26 cellular contexts compared by ENCODE assay signal in the genomic region with DNA sequence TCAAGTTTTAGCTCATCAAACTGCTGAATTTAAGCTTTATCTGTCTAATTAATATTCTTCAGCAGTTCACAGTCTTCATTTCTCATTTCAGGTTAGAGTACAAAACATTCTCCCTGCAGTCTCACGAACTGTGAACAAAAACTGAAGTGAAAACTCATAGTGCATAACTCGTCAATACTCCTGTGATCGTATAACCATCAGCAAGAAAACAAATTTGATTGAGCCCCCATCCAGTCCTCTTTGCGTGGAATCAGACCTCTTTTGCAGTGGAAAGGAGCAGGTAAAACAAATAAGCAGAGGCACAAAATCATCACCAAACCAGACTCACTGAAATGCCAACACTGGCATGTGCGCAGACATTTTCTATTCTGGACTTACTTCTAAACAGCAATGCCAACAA. TPM values are rescaled to one million over a fixed set of nuclear protein-coding genes. Genes with fewer than 3 reads are reported as not detected.
DNase-seq lines count a peak whose midpoint lies in the region; ATAC-seq, FAIRE-seq and TF ChIP-seq lines count a peak whose summit lies in the region.
"Had no signal": no experiment of that assay in that cellular context is flagged by ENCODE, and none has a peak within 500 bp of the region (broad histone marks: within the 10 kb centered on the region; RNA-seq: fewer than 3 reads in every experiment).

No MANE protein-coding gene starts in this region.

- H4K20me1 ChIP-seq in KMS-11 (ENCODE audit: insufficient read depth) = no peaks in the 10 kb centered on the region

- H3K4me1 ChIP-seq in KMS-11 (ENCODE audit: low read depth, poor library complexity, severe bottlenecking) (peaks cover 61% of the 10 kb centered on the region), ascending aorta (no peaks in the 10 kb centered on the region)
- H3K4me1 ChIP-seq: Caco-2, Peyer's patch, SJCRH30 had no signal

- H3K27ac ChIP-seq in KMS-11 (peak overlapping the region; percentile 89; the same call in 1 of the 2 replicates), ascending aorta (no peak overlapping the region)
- H3K27ac ChIP-seq: GM23248, SJCRH30 had no signal

- H3K9me3 Mint-ChIP-seq in activated B cell treated with CpG ODN at 0.5 μM for 24 hours = no peaks in the 10 kb centered on the region

- no peaks in the 10 kb centered on the region for H3K36me3 Mint-ChIP-seq in activated B cell treated with CpG ODN at 0.5 μM for 24 hours (ENCODE audit: low read depth)
- H3K36me3 Mint-ChIP-seq: CD4-positive, alpha-beta memory T cell had no signal

- POLR2A ChIA-PET in activated B cell treated with CpG ODN at 0.5 μM for 24 hours (lab: Charles Lee) = no interaction called here

- H3K4me1 Mint-ChIP-seq in activated B cell treated with CpG ODN at 0.5 μM for 24 hours = peaks cover 27% of the 10 kb centered on the region
- H3K4me1 Mint-ChIP-seq: CD4-positive, alpha-beta memory T cell had no signal

- no peaks in the 10 kb centered on the region for H3K27me3 ChIP-seq in KMS-11 (ENCODE audit: insufficient read depth, low read depth)
- H3K27me3 ChIP-seq in ascending aorta = no peaks in the 10 kb centered on the region
- H3K27me3 ChIP-seq: Peyer's patch, SJCRH30 had no signal

- no peaks in the 10 kb centered on the region for H3K36me3 ChIP-seq in KMS-11 (ENCODE audit: insufficient read depth)
- no peaks in the 10 kb centered on the region for H3K36me3 ChIP-seq in ascending aorta
- H3K36me3 ChIP-seq: Peyer's patch, SJCRH30 had no signal

- no peaks in the 10 kb centered on the region for H3K79me2 ChIP-seq in KMS-11 (ENCODE audit: insufficient read depth, low read depth)

- H3K4me3 Mint-ChIP-seq in activated B cell treated with CpG ODN at 0.5 μM for 24 hours = no peak overlapping the region
- H3K4me3 Mint-ChIP-seq: CD4-positive, alpha-beta memory T cell had no signal

- H3K4me3 ChIP-seq in KMS-11 (IDR thresholded peaks at IDR 0.05; ENCODE audit: insufficient read depth, low read depth, low read length) (no peak overlapping the region), ascending aorta (no peak overlapping the region)
- H3K4me3 ChIP-seq: GM23248, Peyer's patch, SJCRH30 had no signal

- no peaks in the 10 kb centered on the region for H3K9me3 ChIP-seq in ascending aorta
- H3K9me3 ChIP-seq: Caco-2, Peyer's patch, SJCRH30 had no signal

- ATAC-seq in activated B cell treated with CpG ODN at 0.5 μM for 24 hours (ENCODE audit: low read depth) (no peak), HG02610 (IDR thresholded peaks at IDR 0.05; ENCODE audit: unreplicated experiment) (no peak)

- peak; percentile 42 for FAIRE-seq in GM12892 (lab: Jason Lieb, UNC)

- H3K9ac ChIP-seq in KMS-11 = no peak overlapping the region
- H3K9ac ChIP-seq: GM23248 had no signal

- TF ChIP-seq CTCF in KMS-11 (conservative IDR thresholded peaks at IDR 0.05; ENCODE audit: low read depth, low read length) (no peak), activated B cell treated with CpG ODN at 0.5 μM for 24 hours (IDR thresholded peaks at IDR 0.05) (no peak), ascending aorta (IDR thresholded peaks at IDR 0.05) (no peak)

- peak overlapping the region; percentile 69 for H3K27ac Mint-ChIP-seq in activated B cell treated with CpG ODN at 0.5 μM for 24 hours
- H3K27ac Mint-ChIP-seq: CD4-positive, alpha-beta memory T cell had no signal

- no peak overlapping the region for H3K4me2 ChIP-seq in KMS-11

- H3K27me3 Mint-ChIP-seq in activated B cell treated with CpG ODN at 0.5 μM for 24 hours = no peaks in the 10 kb centered on the region
- H3K27me3 Mint-ChIP-seq: CD4-positive, alpha-beta memory T cell had no signal

- CTCF ChIA-PET in activated B cell treated with CpG ODN at 0.5 μM for 24 hours (lab: Charles Lee) = no interaction called here

- no peak overlapping the region for H2AFZ ChIP-seq in KMS-11 (ENCODE audit: low read depth)
- H2AFZ ChIP-seq: GM23248 had no signal

- intact Hi-C loops in activated B cell treated with CpG ODN at 0.5 μM for 24 hours (cut with micrococcal nuclease) (no loop called here), ascending aorta (cut with DNase I) (no loop called here)

- no peak for TF ChIP-seq POLR2A in GM12892 (IDR thresholded peaks at IDR 0.05; ENCODE audit: low read depth, low read length)

- DNase-seq in GM12892 (ENCODE audit: insufficient read length) = no peak
- DNase-seq in activated B cell treated with CpG ODN at 0.5 μM for 24 hours = no peak
- no peak for DNase-seq in kidney tubule cell (ENCODE audit: low spot score)
- DNase-seq in T1000 (lab: John Stamatoyannopoulos, UW) = no peak
- no peak for DNase-seq in ascending aorta (ENCODE audit: low spot score in 2 of 2)
- DNase-seq: Caco-2; CD4-positive, alpha-beta memory T cell; DMS 273 treated with DMSO at 0.1 percent for 48 hours; DND-41; GM23248; HCEC 1CT; IMR-90; Karpas-422; MV-4-11; NCI-H1694; NCI-H2081; NCI-H2171 treated with DMSO at 0.1 percent for 48 hours; NCI-H524 treated with DMSO at 0.1 percent for 48 hours; Peyer's patch; SJCRH30; T-helper 1 cell; T-helper 9 cell had no signal

RNA-seq across cellular contexts. Expression of gene ADAM29, which starts 12.7 kb away (rescaled TPM):
- polyA plus RNA-seq in GM12892 (2012; ENCODE audit: missing spikeins) = not detected
- total RNA-seq in activated B cell treated with CpG ODN at 0.5 μM for 24 hours (not detected in 2 replicates), ascending aorta (not detected)
- total RNA-seq: A673, Caco-2, GM23248, IMR-90, Peyer's patch, SJCRH30 had no signal
- polyA plus RNA-seq: BJ; CD4-positive, alpha-beta memory T cell; GM23248; IMR-90 had no signal
